Comparison of ENCODE assay signal across 26 cellular contexts in genomic region chr13:66693656-66694055, GRCh38.
DNase-seq lines count a peak whose midpoint lies in the region; ATAC-seq and TF ChIP-seq lines count a peak whose summit lies in the region.
"Had no signal": no experiment of that assay in that cellular context is flagged by ENCODE, and none has a peak within 500 bp of the region (broad histone marks: within the 10 kb centered on the region; RNA-seq: fewer than 3 reads in every experiment).

No MANE protein-coding gene starts in this region.

- no peaks in the 10 kb centered on the region for H3K27me3 Mint-ChIP-seq in nephron progenitor cell (ENCODE audit: low read depth, poor library complexity)
- H3K27me3 Mint-ChIP-seq: CD4-positive, alpha-beta memory T cell had no signal

- peak overlapping the region; percentile 1 for H2AFZ ChIP-seq in SU-DHL-6 (ENCODE audit: low read depth, low read length, severe bottlenecking)
- H2AFZ ChIP-seq: GM23248 had no signal

- no peaks in the 10 kb centered on the region for H3K36me3 Mint-ChIP-seq in nephron progenitor cell (ENCODE audit: low read depth)
- H3K36me3 Mint-ChIP-seq: CD4-positive, alpha-beta memory T cell had no signal

- H3K4me3 ChIP-seq in SU-DHL-6 (ENCODE audit: insufficient read depth, low read length, poor library complexity, severe bottlenecking), result no peak overlapping the region
- no peak overlapping the region for H3K4me3 ChIP-seq in fibroblast of mammary gland (ENCODE audit: control insufficient read depth, low read depth, low read length)
- H3K4me3 ChIP-seq: GM23248, Peyer's patch, SK-N-MC had no signal

- H3K9me2 ChIP-seq in SU-DHL-6 (replicated peaks; ENCODE audit: insufficient read depth, low read length), result no peaks in the 10 kb centered on the region

- H3K9ac ChIP-seq in SU-DHL-6 (ENCODE audit: low read length), result no peak overlapping the region
- H3K9ac ChIP-seq: GM23248 had no signal

- ATAC-seq in GM21786 (IDR thresholded peaks at IDR 0.05; ENCODE audit: unreplicated experiment) (no peak), GM21619 (IDR thresholded peaks at IDR 0.05; ENCODE audit: unreplicated experiment) (no peak), HG02610 (IDR thresholded peaks at IDR 0.05; ENCODE audit: unreplicated experiment) (no peak)

- no peaks in the 10 kb centered on the region for H3K9me3 Mint-ChIP-seq in nephron progenitor cell

- no peaks in the 10 kb centered on the region for H3K9me3 ChIP-seq in SU-DHL-6 (ENCODE audit: insufficient read depth, low read length)
- H3K9me3 ChIP-seq: Peyer's patch had no signal

- no peaks in the 10 kb centered on the region for H4K20me1 ChIP-seq in SU-DHL-6 (ENCODE audit: low read depth, low read length)

- H3K27ac Mint-ChIP-seq in nephron progenitor cell, result peak overlapping the region; percentile 8
- H3K27ac Mint-ChIP-seq: CD4-positive, alpha-beta memory T cell had no signal

- H3K27ac ChIP-seq in SU-DHL-6 (ENCODE audit: low read depth, low read length), result no peak overlapping the region
- H3K27ac ChIP-seq: GM23248, Peyer's patch, SK-N-MC had no signal

- no peaks in the 10 kb centered on the region for H3K36me3 ChIP-seq in SU-DHL-6 (ENCODE audit: low read length)
- H3K36me3 ChIP-seq: Peyer's patch had no signal

- H3K4me2 ChIP-seq in SU-DHL-6 (ENCODE audit: low read depth, low read length, poor library complexity, severe bottlenecking), result no peak overlapping the region

- TF ChIP-seq CTCF in SU-DHL-6 (IDR thresholded peaks at IDR 0.05; ENCODE audit: insufficient read depth, low read length, poor library complexity, severe bottlenecking) (no peak), fibroblast of mammary gland (conservative IDR thresholded peaks at IDR 0.05; ENCODE audit: control insufficient read depth, insufficient read depth, low read depth, low read length) (no peak), nephron progenitor cell (IDR thresholded peaks at IDR 0.05) (no peak)

- H3K4me3 Mint-ChIP-seq in nephron progenitor cell, result no peak overlapping the region
- H3K4me3 Mint-ChIP-seq: CD4-positive, alpha-beta memory T cell had no signal

- peaks cover 19% of the 10 kb centered on the region for H3K4me1 Mint-ChIP-seq in nephron progenitor cell
- H3K4me1 Mint-ChIP-seq: CD4-positive, alpha-beta memory T cell had no signal

- H3K79me2 ChIP-seq in SU-DHL-6 (ENCODE audit: insufficient read depth, low read length), result no peaks in the 10 kb centered on the region

- H3F3A ChIP-seq in SU-DHL-6 (ENCODE audit: insufficient read depth), result no peaks in the 10 kb centered on the region

- H3K27me3 ChIP-seq in SU-DHL-6 (ENCODE audit: low read length), result no peaks in the 10 kb centered on the region
- H3K27me3 ChIP-seq: Peyer's patch had no signal

- DNase-seq in NCI-H2171 (lab: John Stamatoyannopoulos, UW) (peak; percentile 12), fibroblast of mammary gland (ENCODE audit: low read depth) (peak; percentile 6), nephron progenitor cell (no peak)
- DNase-seq: C1 segment of cervical spinal cord; CD4-positive, alpha-beta memory T cell; COR-L47; DMS79; EL; GF-D8; GM23248; H7; NCI-H1092; NCI-H1436 treated with DMSO at 0.1 percent for 48 hours; NCI-H1930; NCI-H2107; NCI-H446 treated with DMSO at 0.1 percent for 48 hours; NCI-H526; OCI-M1; Peyer's patch; SIG-M5; SW 1271 had no signal
